In genomic region chr10:110887560-110887959, GRCh38 we compare ENCODE assay signal across 1 cellular context.
TF ChIP-seq lines count a peak whose summit lies in the region.

No MANE protein-coding gene starts in this region.

TF ChIP-seq in HepG2, 621 proteins besides CTCF, POLR2A, EP300 and RAD21:
- no peak for TF ChIP-seq ATAD3A (CRISPR knock-in tag; IDR thresholded peaks at IDR 0.05)
- 0 out of 2 replicates have a peak, but pooled peaks have one; percentile 16 for TF ChIP-seq RBFOX2 (IDR thresholded peaks at IDR 0.05; ENCODE audit: low read depth, low read length)
- no peak for TF ChIP-seq ZFX (CRISPR knock-in tag; IDR thresholded peaks at IDR 0.05; ENCODE audit: low read depth)
